In the genomic region with DNA sequence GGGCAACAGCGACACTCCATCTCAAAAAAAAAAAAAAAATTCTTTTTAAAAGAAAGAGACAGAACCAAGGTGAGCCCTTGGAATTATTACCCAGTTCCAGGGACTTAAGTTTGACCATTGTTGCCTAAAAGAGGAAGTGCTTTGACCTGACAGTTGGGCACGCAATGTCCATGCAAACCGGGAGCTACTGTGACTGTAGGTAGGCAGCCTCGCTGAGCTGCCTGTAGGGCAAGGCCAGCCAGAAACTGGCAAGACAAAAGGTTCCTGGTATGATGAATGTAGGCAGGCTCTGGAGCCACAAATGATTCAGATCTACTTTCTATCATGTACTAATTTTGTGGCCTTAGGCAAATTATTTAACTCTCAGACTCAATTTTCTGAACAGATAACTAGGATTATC, we compare ENCODE assay signal across 21 cellular contexts.
"Had no signal": no experiment of that assay in that cellular context is flagged by ENCODE, and none has a peak within 500 bp of the region (broad histone marks: within the 10 kb centered on the region; RNA-seq: fewer than 3 reads in every experiment).

No MANE protein-coding gene starts in this region.

- H3K4me3 Mint-ChIP-seq: naive thymus-derived CD8-positive, alpha-beta T cell; stimulated activated naive B cell treated with anti-CD40 and anti-IgM and Interleukin-4, amounts not matched to agents 10 μg/mL and 1 μg/mL and 100 μg/mL, for 72 hours; stimulated activated naive CD8-positive, alpha-beta T cell treated with anti-CD3 and anti-CD28 coated beads, Interleukin-15, amount 100 ng/mL, for 72 hours had no signal

- H3K4me1 Mint-ChIP-seq: naive thymus-derived CD8-positive, alpha-beta T cell; stimulated activated naive CD8-positive, alpha-beta T cell treated with anti-CD3 and anti-CD28 coated beads, Interleukin-15, amount 100 ng/mL, for 72 hours had no signal

- ATAC-seq: heart left ventricle; mucosa of descending colon; naive thymus-derived CD8-positive, alpha-beta T cell; sciatic nerve; stimulated activated naive B cell treated with anti-CD40 and anti-IgM and Interleukin-4, amounts not matched to agents 10 μg/mL and 1 μg/mL and 100 μg/mL, for 72 hours; stimulated activated naive CD8-positive, alpha-beta T cell treated with anti-CD3 and anti-CD28 coated beads, Interleukin-15, amount 100 ng/mL, for 72 hours had no signal

- H3K4me3 ChIP-seq: heart left ventricle, mucosa of descending colon, spleen, thoracic aorta, transverse colon had no signal

- H3K9me3 ChIP-seq: mucosa of descending colon, neutrophil, thoracic aorta, transverse colon had no signal

- H3K4me1 ChIP-seq: spleen, transverse colon had no signal

- FAIRE-seq: endometrium, frontal cortex had no signal

- H3K36me3 ChIP-seq: heart left ventricle, neutrophil, spleen, thoracic aorta, transverse colon had no signal

- DNase-seq: cortex of kidney; effector memory CD4-positive, alpha-beta T cell; erythroblast; heart left ventricle; hippocampal formation; kidney glomerular epithelial cell; mucosa of descending colon; naive thymus-derived CD8-positive, alpha-beta T cell; posterior cingulate gyrus; spleen; stimulated activated CD4-positive, alpha-beta T cell treated with anti-CD3 and anti-CD28 coated beads, Interleukin-15, amount 100 ng/mL, for 24 hours; stimulated activated CD4-positive, alpha-beta T cell treated with anti-CD3 and anti-CD28 coated beads, Interleukin-1b, Interleukin-23, amount 100 ng/mL, for 48 hours; stimulated activated CD4-positive, alpha-beta T cell treated with anti-CD3 and anti-CD28 coated beads, Interleukin-4, amount 100 ng/mL, for 24 hours; stimulated activated naive B cell treated with anti-CD40 and anti-IgM and Interleukin-4, amounts not matched to agents 10 μg/mL and 1 μg/mL and 100 μg/mL, for 72 hours; stimulated activated naive CD8-positive, alpha-beta T cell treated with anti-CD3 and anti-CD28 coated beads, Interleukin-15, amount 100 ng/mL, for 72 hours; transverse colon had no signal

- H3K27ac Mint-ChIP-seq: naive thymus-derived CD8-positive, alpha-beta T cell; stimulated activated naive B cell treated with anti-CD40 and anti-IgM and Interleukin-4, amounts not matched to agents 10 μg/mL and 1 μg/mL and 100 μg/mL, for 72 hours; stimulated activated naive CD8-positive, alpha-beta T cell treated with anti-CD3 and anti-CD28 coated beads, Interleukin-15, amount 100 ng/mL, for 72 hours had no signal

- H3K27me3 Mint-ChIP-seq: naive thymus-derived CD8-positive, alpha-beta T cell; stimulated activated naive B cell treated with anti-CD40 and anti-IgM and Interleukin-4, amounts not matched to agents 10 μg/mL and 1 μg/mL and 100 μg/mL, for 72 hours; stimulated activated naive CD8-positive, alpha-beta T cell treated with anti-CD3 and anti-CD28 coated beads, Interleukin-15, amount 100 ng/mL, for 72 hours had no signal

- H3K27ac ChIP-seq: heart left ventricle, neutrophil, spleen, thoracic aorta, transverse colon had no signal

- H3K36me3 Mint-ChIP-seq: naive thymus-derived CD8-positive, alpha-beta T cell; stimulated activated naive B cell treated with anti-CD40 and anti-IgM and Interleukin-4, amounts not matched to agents 10 μg/mL and 1 μg/mL and 100 μg/mL, for 72 hours had no signal

- H3K27me3 ChIP-seq: heart left ventricle, neutrophil, spleen, transverse colon had no signal
